In genomic region chr6:128509709-128510108, GRCh38 we compare ENCODE assay signal across 1 cellular context.
TF ChIP-seq lines count a peak whose summit lies in the region.

No MANE protein-coding gene starts in this region.

TF ChIP-seq in HepG2, 621 proteins besides CTCF, POLR2A, EP300 and RAD21:
- TF ChIP-seq ZNF7 (CRISPR knock-in tag; IDR thresholded peaks at IDR 0.05) (peak; percentile 76), ZMAT3 (CRISPR knock-in tag; conservative IDR thresholded peaks at IDR 0.05) (0 out of 2 replicates have a peak, but pooled peaks have one; percentile 25), RNF2 (conservative IDR thresholded peaks at IDR 0.05; ENCODE audit: low read depth) (no peak), GLI4 (CRISPR knock-in tag; IDR thresholded peaks at IDR 0.05; ENCODE audit: borderline replicate concordance) (0 out of 2 replicates have a peak, but pooled peaks have one; percentile 24)
TF ChIP-seq in HepG2: peak in this region for 3.
